11 cellular contexts compared by ENCODE assay signal in the genomic region with DNA sequence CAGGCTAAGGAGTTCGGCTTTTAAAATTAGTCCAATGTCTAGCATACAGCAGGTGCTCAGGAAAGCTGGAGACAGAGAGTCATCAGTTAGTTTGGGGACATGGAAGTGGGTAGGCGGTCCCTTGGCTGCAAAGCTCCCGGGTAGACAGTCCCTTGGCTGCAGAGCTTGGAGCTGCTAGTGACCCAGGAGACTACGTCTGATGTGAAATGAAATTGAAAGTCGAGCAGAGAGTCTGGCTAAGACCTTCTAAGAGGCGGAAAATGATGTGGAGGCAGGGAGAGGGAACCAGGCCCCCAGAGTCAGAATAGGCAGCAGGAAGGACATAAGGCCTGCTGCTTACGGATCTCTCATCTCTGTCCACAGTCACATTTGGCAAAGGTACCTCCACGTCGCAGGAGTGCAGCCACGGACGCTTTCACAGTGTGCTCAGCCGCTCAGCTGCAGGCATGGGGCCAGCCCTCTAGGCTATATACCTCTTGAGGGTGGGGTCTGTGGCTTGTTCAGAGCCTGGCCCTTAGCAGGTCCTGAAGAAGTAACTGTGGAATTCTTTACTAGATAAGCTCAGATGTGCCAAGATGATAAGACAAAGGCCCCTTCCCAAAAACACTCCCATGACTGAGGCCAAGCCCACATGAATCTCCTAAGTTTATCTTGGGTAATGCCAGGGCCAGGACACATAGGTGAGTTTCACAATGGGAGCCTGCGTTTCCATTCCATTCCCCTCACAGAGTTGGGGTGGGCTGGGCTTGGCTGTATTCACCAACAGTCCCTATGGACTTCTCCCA.
DNase-seq lines count a peak whose midpoint lies in the region; ATAC-seq and TF ChIP-seq lines count a peak whose summit lies in the region.
"Had no signal": no experiment of that assay in that cellular context is flagged by ENCODE, and none has a peak within 500 bp of the region (broad histone marks: within the 10 kb centered on the region; RNA-seq: fewer than 3 reads in every experiment).

No MANE protein-coding gene starts in this region.

- no peaks in the 10 kb centered on the region for H3K27me3 ChIP-seq in BLaER1 treated with 17β-estradiol and CSF1 and Interleukin-3, amounts not matched to agents 10 nM and 100 nM
- H3K27me3 ChIP-seq in vagina: no peaks in the 10 kb centered on the region
- H3K27me3 ChIP-seq: testis had no signal

- H3K9ac ChIP-seq in BLaER1 treated with 17β-estradiol and CSF1 and Interleukin-3, amounts not matched to agents 10 nM and 100 nM: peak overlapping the region in 5 of 11 experiments; percentile 24 to 54 (median 53); a peak in 7 of 22 replicates

- peak; percentile 58 for ATAC-seq in GM19328 (IDR thresholded peaks at IDR 0.05; ENCODE audit: unreplicated experiment)
- ATAC-seq in HG03108 (IDR thresholded peaks at IDR 0.05; ENCODE audit: unreplicated experiment): peak; percentile 57
- ATAC-seq in esophagus mucosa: peak; percentile 52
- ATAC-seq: activated T-cell treated with anti-CD3 and anti-CD28 coated beads, Interleukin-2, amount 50 U/mL, for 72 hours had no signal

- peaks cover 0 to 10% (median 0%) of the 10 kb centered on the region in 11 experiments; a peak in 2 of 22 replicates for H4K20me1 ChIP-seq in BLaER1 treated with 17β-estradiol and CSF1 and Interleukin-3, amounts not matched to agents 10 nM and 100 nM

- no peak for TF ChIP-seq CTCF in vagina (IDR thresholded peaks at IDR 0.05)

- intact Hi-C loops in vagina (cut with DNase I): no loop called here

- TF ChIP-seq POLR2A in vagina (IDR thresholded peaks at IDR 0.05): no peak

- H3K4me1 ChIP-seq in BLaER1 treated with 17β-estradiol and CSF1 and Interleukin-3, amounts not matched to agents 10 nM and 100 nM: peaks cover 20 to 50% (median 41%) of the 10 kb centered on the region in 10 experiments
- H3K4me1 ChIP-seq in vagina: peaks cover 10% of the 10 kb centered on the region

- DNase-seq in activated CD4-positive, CD25-positive, alpha-beta regulatory T cell (lab: John Stamatoyannopoulos, UW): no peak
- DNase-seq in vagina (ENCODE audit: extremely low spot score in 2 of 2) (no peak), NCI-H2029 treated with DMSO at 0.1 percent for 48 hours (lab: John Stamatoyannopoulos, UW) (no peak), NCI-H82 (lab: John Stamatoyannopoulos, UW) (no peak)
- DNase-seq: activated T-cell treated with anti-CD3 and anti-CD28 coated beads, Interleukin-2, amount 50 U/mL, for 72 hours; NCI-H2171 treated with DMSO at 0.1 percent for 48 hours; testis had no signal

- peaks cover 0 to 25% (median 18%) of the 10 kb centered on the region in 11 experiments; a peak in 14 of 22 replicates for H3K36me3 ChIP-seq in BLaER1 treated with 17β-estradiol and CSF1 and Interleukin-3, amounts not matched to agents 10 nM and 100 nM
- H3K36me3 ChIP-seq in vagina: no peaks in the 10 kb centered on the region

- H3K9me3 ChIP-seq in BLaER1 treated with 17β-estradiol and CSF1 and Interleukin-3, amounts not matched to agents 10 nM and 100 nM (replicated peaks in 1 of 11): peaks cover 15 to 25% (median 20%) of the 10 kb centered on the region in 11 experiments
- no peaks in the 10 kb centered on the region for H3K9me3 ChIP-seq in vagina
- H3K9me3 ChIP-seq: testis had no signal

- H3K27ac ChIP-seq in BLaER1 treated with 17β-estradiol and CSF1 and Interleukin-3, amounts not matched to agents 10 nM and 100 nM: peak overlapping the region in 7 of 11 experiments; percentile 34 to 51 (median 41); a peak in 9 of 22 replicates
- no peak overlapping the region for H3K27ac ChIP-seq in vagina
- H3K27ac ChIP-seq: testis had no signal

- peak overlapping the region; percentile 65 to 85 (median 75) for H3K4me2 ChIP-seq in BLaER1 treated with 17β-estradiol and CSF1 and Interleukin-3, amounts not matched to agents 10 nM and 100 nM

- H3K4me3 ChIP-seq in BLaER1 treated with 17β-estradiol and CSF1 and Interleukin-3, amounts not matched to agents 10 nM and 100 nM: peak overlapping the region in 1 of 10 experiments; percentile 33; a peak in 1 of 20 replicates
- no peak overlapping the region for H3K4me3 ChIP-seq in vagina
- H3K4me3 ChIP-seq: testis had no signal
